Comparison of ENCODE assay signal across 26 cellular contexts in genomic region chr11:11777897-11778296, GRCh38.
"Had no signal": no experiment of that assay in that cellular context is flagged by ENCODE, and none has a peak within 500 bp of the region (broad histone marks: within the 10 kb centered on the region; RNA-seq: fewer than 3 reads in every experiment).

No MANE protein-coding gene starts in this region.

- H3K9me3 Mint-ChIP-seq: central memory CD8-positive, alpha-beta T cell had no signal

- H3K4me1 Mint-ChIP-seq: activated CD8-positive, alpha-beta memory T cell treated with anti-CD3 and anti-CD28 coated beads, Interleukin-2, amount 10 ng/mL, durations not matched to agents 7 days and 5 days; central memory CD8-positive, alpha-beta T cell had no signal

- H3K4me3 Mint-ChIP-seq: activated CD8-positive, alpha-beta memory T cell treated with anti-CD3 and anti-CD28 coated beads, Interleukin-2, amount 10 ng/mL, durations not matched to agents 7 days and 5 days; central memory CD8-positive, alpha-beta T cell had no signal

- H3K4me3 ChIP-seq: ascending aorta, body of pancreas, Peyer's patch, SJCRH30 had no signal

- H3K36me3 ChIP-seq: ascending aorta, Peyer's patch, SJCRH30 had no signal

- H3K27ac Mint-ChIP-seq: activated CD8-positive, alpha-beta memory T cell treated with anti-CD3 and anti-CD28 coated beads, Interleukin-2, amount 10 ng/mL, durations not matched to agents 7 days and 5 days had no signal

- DNase-seq: activated CD4-positive, alpha-beta T cell treated with anti-CD3 and anti-CD28 coated beads for 48 hours; activated CD4-positive, alpha-beta T cell treated with anti-CD3 and anti-CD28 coated beads, Interleukin-2, amount 50 U/mL, for 48 hours; activated CD4-positive, CD25-positive, alpha-beta regulatory T cell; activated CD8-positive, alpha-beta memory T cell treated with anti-CD3 and anti-CD28 coated beads, Interleukin-2, amount 10 ng/mL, durations not matched to agents 7 days and 5 days; activated effector memory CD4-positive, alpha-beta T cell treated with Interleukin-2 at 50 U/mL for 16 hours; activated naive CD4-positive, alpha-beta T cell treated with Interleukin-2 at 50 U/mL for 16 hours; amniotic stem cell; body of pancreas; MM.1S; NCI-H1105; NCI-H1436; NCI-H1694 treated with DMSO at 0.1 percent for 48 hours; NCI-H2029 treated with DMSO at 0.1 percent for 48 hours; NCI-H345; NCI-H510A; NCI-H526 treated with DMSO at 0.1 percent for 48 hours; NCI-H82; NK-92 treated with Interleukin-12 subunit alpha and Interleukin-12 subunit beta, amount 100 ng/mL, for 24 hours; OCI-M1; Peyer's patch; Right ventricle myocardium superior; SJCRH30; SK-N-SH; T-helper 1 cell had no signal

- H3K36me3 Mint-ChIP-seq: activated CD8-positive, alpha-beta memory T cell treated with anti-CD3 and anti-CD28 coated beads, Interleukin-2, amount 10 ng/mL, durations not matched to agents 7 days and 5 days had no signal

- ATAC-seq: activated CD8-positive, alpha-beta memory T cell treated with anti-CD3 and anti-CD28 coated beads, Interleukin-2, amount 10 ng/mL, durations not matched to agents 7 days and 5 days; body of pancreas had no signal

- H3K27me3 ChIP-seq: ascending aorta, body of pancreas, Peyer's patch, SJCRH30 had no signal
